Comparison of ENCODE assay signal across 24 cellular contexts in the genomic region with DNA sequence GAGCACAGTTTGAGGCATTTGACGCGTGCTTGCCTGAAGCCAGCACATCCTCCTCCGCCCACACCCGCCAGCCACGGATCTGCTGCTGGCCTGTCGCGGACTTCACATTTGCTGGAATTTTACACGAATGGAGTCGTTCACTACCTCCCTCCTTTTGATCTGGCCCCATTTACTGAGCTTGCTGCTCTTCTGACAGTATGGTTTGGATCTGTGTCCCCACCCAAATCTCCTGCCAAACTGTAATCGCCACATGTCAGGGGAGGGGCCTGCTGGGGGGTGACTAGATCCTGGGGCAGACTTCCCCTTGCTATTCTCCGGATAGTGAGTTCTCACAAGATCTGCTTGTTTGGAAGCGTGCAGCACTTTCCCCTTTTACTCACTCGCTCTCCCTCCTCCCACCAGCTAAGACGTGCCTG. TPM values are rescaled to one million over a fixed set of nuclear protein-coding genes. Genes with fewer than 3 reads are reported as not detected.
A peak's percentile ranks its signal among the peaks of the same experiment; 100 is the strongest.
DNase-seq lines count a peak whose midpoint lies in the region; ATAC-seq, FAIRE-seq and TF ChIP-seq lines count a peak whose summit lies in the region.
"Had no signal": no experiment of that assay in that cellular context is flagged by ENCODE, and none has a peak within 500 bp of the region (broad histone marks: within the 10 kb centered on the region; RNA-seq: fewer than 3 reads in every experiment).

No MANE protein-coding gene starts in this region.

- H3K9ac ChIP-seq in HepG2 (ENCODE audit: insufficient read depth, low read depth, low read length) = no peak overlapping the region

- in situ Hi-C loops in HepG2 (cut with HindIII; ENCODE audit: extremely low pct_ligation_motif_present, low pct_unique_long_range_greater_than_20kb) = no loop called here

- CTCF ChIA-PET in HepG2 (lab: Yijun Ruan, JAX; ENCODE audit: low intra/inter-chr PET ratio, low total read pairs) = no interaction called here

- intact Hi-C loops in left ventricle myocardium superior (cut with micrococcal nuclease) (no loop called here), left ventricle myocardium inferior (cut with micrococcal nuclease) (no loop called here), dorsolateral prefrontal cortex (cut with DNase I) (no loop called here), HepG2 (cut with micrococcal nuclease; ENCODE audit: unreplicated experiment) (no loop called here)

- no peaks in the 10 kb centered on the region for H3K79me2 ChIP-seq in HepG2 (ENCODE audit: insufficient read depth, low read length)

- H3K27me3 ChIP-seq in left ventricle myocardium inferior (ENCODE audit: low read depth) (no peaks in the 10 kb centered on the region), dorsolateral prefrontal cortex (no peaks in the 10 kb centered on the region), HepG2 (ENCODE audit: control insufficient read depth in 1 of 2, insufficient read depth in 2 of 2, low read length in 2 of 2) (no peaks in the 10 kb centered on the region)
- H3K27me3 ChIP-seq: cardiac muscle cell, esophagus squamous epithelium, right lobe of liver, upper lobe of left lung had no signal

- no peak for FAIRE-seq in HepG2 (lab: Jason Lieb, UNC)
- FAIRE-seq: A549 had no signal

- TF ChIP-seq CTCF in left ventricle myocardium inferior (IDR thresholded peaks at IDR 0.05; ENCODE audit: borderline replicate concordance) (no peak), dorsolateral prefrontal cortex (IDR thresholded peaks at IDR 0.05 in 54 of 56, conservative IDR thresholded peaks at IDR 0.05 in 2 of 56; ENCODE audit: low read depth in 1 of 56, partially characterized antibody in 56 of 56) (no peak), HepG2 (CRISPR knock-in tag; IDR thresholded peaks at IDR 0.05) (no peak)

- 93% methylated on average over 12 of the region's 14 CpGs for WGBS in HepG2 (ENCODE audit: low lambda C conversion rate)

- H3K4me1 ChIP-seq in left ventricle myocardium inferior (no peaks in the 10 kb centered on the region), HepG2 (ENCODE audit: insufficient read depth, low read length) (no peaks in the 10 kb centered on the region)
- H3K4me1 ChIP-seq: A549, esophagus squamous epithelium, right lobe of liver, upper lobe of left lung had no signal

- BruUV-seq in HepG2 (replicated peaks; lab: Mats Ljungman, UMichigan) = no TSS peak

- DNase-seq in left ventricle myocardium superior (peak; percentile 25), left ventricle myocardium inferior (no peak), dorsolateral prefrontal cortex (peak in 7 of 10 donors; percentile 39 to 79 (median 72)), HepG2 (ENCODE audit: low spot score) (no peak), superior temporal gyrus (ENCODE audit: extremely low spot score) (peak; percentile 43), NCI-H524 (lab: John Stamatoyannopoulos, UW) (no peak)
- DNase-seq: activated CD4-positive, CD25-positive, alpha-beta regulatory T cell; activated CD8-positive, alpha-beta memory T cell treated with anti-CD3 and anti-CD28 coated beads for 24 hours; activated naive CD8-positive, alpha-beta T cell treated with anti-CD3 and anti-CD28 coated beads, Interleukin-2, amount 10 ng/mL, durations not matched to agents 7 days and 5 days; CD4-positive, alpha-beta memory T cell; DMS79; effector CD4-positive, alpha-beta T cell; esophagus squamous epithelium; kidney glomerular epithelial cell; NCI-H2029 treated with DMSO at 0.1 percent for 48 hours; NCI-H526; PC-9; stimulated activated CD4-positive, alpha-beta T cell treated with anti-CD3 and anti-CD28 coated beads, Interleukin-2, amount 100 ng/mL, for 24 hours had no signal

- TF ChIP-seq EP300 in HepG2 (IDR thresholded peaks at IDR 0.05; ENCODE audit: low read depth in 2 of 2, low read length in 2 of 2) (no peak), HepG2 (CRISPR knock-in tag; IDR thresholded peaks at IDR 0.05; ENCODE audit: borderline replicate concordance) (no peak)

- no peak for TF ChIP-seq POLR2A in HepG2 (IDR thresholded peaks at IDR 0.05; ENCODE audit: insufficient read depth in 1 of 2, low read depth in 2 of 2, low read length in 2 of 2)

- H3K4me2 ChIP-seq in HepG2 (ENCODE audit: low read depth, low read length) = no peak overlapping the region
- H3K4me2 ChIP-seq: A549, PC-9 had no signal

- H4K20me1 ChIP-seq in HepG2 (ENCODE audit: insufficient read depth, low read length) = no peaks in the 10 kb centered on the region

- ATAC-seq in left ventricle myocardium superior (no peak), HepG2 (no peak), GM21619 (IDR thresholded peaks at IDR 0.05; ENCODE audit: unreplicated experiment) (no peak), GM18873 (IDR thresholded peaks at IDR 0.05; ENCODE audit: low FRiP score, unreplicated experiment) (no peak)
- ATAC-seq: A549 had no signal

- no peak overlapping the region for H3K27ac ChIP-seq in left ventricle myocardium inferior (replicated peaks)
- peak overlapping the region in 19 of 59 donors; percentile 12 to 77 (median 42) for H3K27ac ChIP-seq in dorsolateral prefrontal cortex
- no peak overlapping the region for H3K27ac ChIP-seq in HepG2 (ENCODE audit: extremely low read length, insufficient read depth, low read length)
- H3K27ac ChIP-seq: A549, cardiac muscle cell, esophagus squamous epithelium, PC-9, right lobe of liver, upper lobe of left lung had no signal

- no peak for TF ChIP-seq RAD21 in HepG2 (CRISPR knock-in tag; IDR thresholded peaks at IDR 0.05)

- no peak overlapping the region for H2AFZ ChIP-seq in HepG2 (ENCODE audit: low read length)
- H2AFZ ChIP-seq: PC-9 had no signal

- POLR2A ChIA-PET in HepG2 (lab: Yijun Ruan, JAX) = no interaction called here

- H3K9me3 ChIP-seq in left ventricle myocardium inferior (replicated peaks) = peaks cover 4% of the 10 kb centered on the region
- H3K9me3 ChIP-seq in HepG2 (ENCODE audit: low read length) = no peaks in the 10 kb centered on the region
- H3K9me3 ChIP-seq: A549, esophagus squamous epithelium, right lobe of liver, upper lobe of left lung had no signal

- H3K36me3 ChIP-seq in left ventricle myocardium inferior (peaks cover 26% of the 10 kb centered on the region), HepG2 (replicated peaks in 1 of 2; ENCODE audit: control insufficient read depth in 1 of 2, insufficient read depth in 2 of 2, low read length in 2 of 2) (peaks cover 2 to 5% of the 10 kb centered on the region in 2 experiments; a peak in 3 of 5 replicates)
- H3K36me3 ChIP-seq: cardiac muscle cell had no signal

- H3K4me3 ChIP-seq in left ventricle myocardium inferior (no peak overlapping the region), dorsolateral prefrontal cortex (no peak overlapping the region), HepG2 (replicated peaks in 1 of 3; ENCODE audit: insufficient read depth in 1 of 3, low read depth in 2 of 3, low read length in 3 of 3) (no peak overlapping the region)
- H3K4me3 ChIP-seq: A549, cardiac muscle cell, esophagus squamous epithelium, PC-9, right lobe of liver, upper lobe of left lung had no signal

RNA-seq across cellular contexts. Expression of a gene that starts 19.9 kb away (rescaled TPM):
- total RNA-seq in left ventricle myocardium superior (4.4 TPM), left ventricle myocardium inferior (4.8 TPM), dorsolateral prefrontal cortex (100 to 1,000 TPM in 117 of 120 experiments, 10 to 100 TPM in 3; 50.4 to 376 (median 222) TPM), HepG2 (2016; rRNA removed; fragmentation: Illumina TruSeq; extraction: Trizol) (0.18 and 0.36 TPM in 2 replicates)
- total RNA-seq in HepG2 (2016; cell fraction: cytosol; rRNA removed; fragmentation: Illumina TruSeq; extraction: Trizol; ENCODE audit: low read depth) = 0.30 TPM in 1 of 2 replicates, not detected in the other
- total RNA-seq in HepG2 (2016; cell fraction: insoluble cytoplasmic fraction; rRNA removed; fragmentation: Illumina TruSeq; extraction: Trizol) = 0.16 and 0.24 TPM in 2 replicates
- total RNA-seq in HepG2 (2016; cell fraction: membrane; rRNA removed; fragmentation: Illumina TruSeq; extraction: Trizol) = 0.37 and 0.48 TPM in 2 replicates
- total RNA-seq in HepG2 (2016; cell fraction: nucleus; rRNA removed; fragmentation: Illumina TruSeq; extraction: Trizol) = not detected in 2 replicates
- polyA plus RNA-seq in HepG2 (2011; rRNA removed) = 0.18 and 0.57 TPM in 2 replicates
- polyA plus RNA-seq in HepG2 (2011; cell fraction: cytosol; rRNA removed) = 0.08 and 0.18 TPM in 2 replicates
- 0.58 and 0.95 TPM in 2 replicates for polyA plus RNA-seq in HepG2 (2011; cell fraction: nucleus; rRNA removed)
- polyA plus RNA-seq in HepG2 (2012) = 0.87 and 3.8 TPM in 2 replicates
- polyA plus RNA-seq in HepG2 (2016; cell fraction: cytosol; fragmentation: Illumina TruSeq; extraction: Trizol; ENCODE audit: low read depth) = 0.68 and 0.69 TPM in 2 replicates
- 0.49 and 0.90 TPM in 2 replicates for polyA plus RNA-seq in HepG2 (2016; cell fraction: insoluble cytoplasmic fraction; fragmentation: Illumina TruSeq; extraction: Trizol; ENCODE audit: low read depth)
- polyA plus RNA-seq in HepG2 (2016; cell fraction: membrane; fragmentation: Illumina TruSeq; extraction: Trizol; ENCODE audit: low read depth) = 0.89 and 1.3 TPM in 2 replicates
- polyA plus RNA-seq in HepG2 (2016; cell fraction: nucleus; fragmentation: Illumina TruSeq; extraction: Trizol; ENCODE audit: insufficient read depth, low read depth) = 0.38 and 0.60 TPM in 2 replicates
- polyA minus RNA-seq in HepG2 (2011; rRNA and poly(A)+ RNA removed; ENCODE audit: low replicate concordance) = 0.12 and 0.68 TPM in 2 replicates
- polyA minus RNA-seq in HepG2 (2011; cell fraction: cytosol; rRNA and poly(A)+ RNA removed) = 0.30 TPM in 1 of 2 replicates, not detected in the other
- 0.25 TPM in 1 of 2 replicates, not detected in the other for polyA minus RNA-seq in HepG2 (2011; cell fraction: nucleus; rRNA and poly(A)+ RNA removed)

Comparison
In these comparisons a context has a peak if more than half of its experiments do, and no peak if none do; other contexts are left out.
1. DNase-seq: peak in left ventricle myocardium superior (single experiment), dorsolateral prefrontal cortex (7 of 10) and superior temporal gyrus (single experiment); none in left ventricle myocardium inferior (single experiment), HepG2 (single experiment) and NCI-H524 (0 of 2).